Comparison of ENCODE assay signal across 8 cellular contexts in genomic region chr15:81155375-81156218, GRCh38. TPM values are rescaled to one million over a fixed set of nuclear protein-coding genes. Genes with fewer than 3 reads are reported as not detected.
A peak's percentile ranks its signal among the peaks of the same experiment; 100 is the strongest.
DNase-seq lines count a peak whose midpoint lies in the region; ATAC-seq and TF ChIP-seq lines count a peak whose summit lies in the region.

No MANE protein-coding gene starts in this region.

- H3K4me1 Mint-ChIP-seq in immature natural killer cell, result peaks cover 0 to under 1% of the 10 kb centered on the region in 2 donors

- H3K27me3 Mint-ChIP-seq in immature natural killer cell (ENCODE audit: low read depth in 3 of 3), result peaks cover 0 to 10% (median 2%) of the 10 kb centered on the region in 3 donors

- ATAC-seq in HG03095 (IDR thresholded peaks at IDR 0.05; ENCODE audit: unreplicated experiment), result no peak

- no peak overlapping the region for H3K4me3 ChIP-seq in GM12864 (ENCODE audit: low read depth, low read length)

- H3K27ac Mint-ChIP-seq in immature natural killer cell, result no peak overlapping the region

- DNase-seq in AG08395 (ENCODE audit: low spot score) (peak; percentile 68), GM12864 (ENCODE audit: low read depth) (no peak), NCI-H2171 (lab: John Stamatoyannopoulos, UW) (peak; percentile 9), astrocyte of the hippocampus (ENCODE audit: low read depth, low spot score) (peak; percentile 53), immature natural killer cell (peak in 2 of 3 donors; percentile 9 to 21), superior temporal gyrus (ENCODE audit: extremely low spot score) (peak; percentile 77), COLO668 (lab: John Stamatoyannopoulos, UW; ENCODE audit: unreplicated experiment) (no peak)

- peak; percentile 45 for TF ChIP-seq CTCF in GM12864 (IDR thresholded peaks at IDR 0.05; ENCODE audit: low read depth, low read length, missing control alignments)

- no peaks in the 10 kb centered on the region for H3K36me3 Mint-ChIP-seq in immature natural killer cell

- H3K4me3 Mint-ChIP-seq in immature natural killer cell, result no peak overlapping the region

- no peaks in the 10 kb centered on the region for H3K9me3 Mint-ChIP-seq in immature natural killer cell

RNA-seq across cellular contexts. Expression of gene CFAP161, which starts 21.5 kb away (rescaled TPM):
- polyA plus RNA-seq in immature natural killer cell, result under 1 TPM in 1 of 3 donors, not detected in 2; 0.83 TPM

RNA-seq across cellular contexts. Expression of gene IL16, which starts 41.1 kb away (rescaled TPM):
- 100 to 1,000 TPM; 147 to 301 (median 155) TPM for polyA plus RNA-seq in immature natural killer cell

Comparison
In these comparisons a context has a peak if more than half of its experiments do, and no peak if none do; other contexts are left out.
1. DNase-seq: peak in AG08395 (single experiment), NCI-H2171 (single experiment), astrocyte of the hippocampus (single experiment), immature natural killer cell (2 of 3) and superior temporal gyrus (single experiment); none in GM12864 (single experiment) and COLO668 (single experiment).